In genomic region chr17:63699638-63700527, GRCh38 we compare ENCODE assay signal across 8 cellular contexts. TPM values are rescaled to one million over a fixed set of nuclear protein-coding genes. Genes with fewer than 3 reads are reported as not detected.
DNase-seq lines count a peak whose midpoint lies in the region; ATAC-seq and TF ChIP-seq lines count a peak whose summit lies in the region.

Gene LIMD2 (minus strand): TSS chr17:63700125. CDS start chr17:63699298, 827 bp downstream.

- no peak for ATAC-seq in GM21717 (IDR thresholded peaks at IDR 0.05; ENCODE audit: unreplicated experiment)

- no peaks in the 10 kb centered on the region for H3K9me3 ChIP-seq in duodenal mucosa (ENCODE audit: control insufficient read depth in 1 of 2, low read length in 2 of 2)

- peaks cover 11 to 44% of the 10 kb centered on the region in 2 donors for H3K4me1 ChIP-seq in duodenal mucosa (ENCODE audit: control insufficient read depth in 1 of 2, insufficient read depth in 2 of 2, low read length in 2 of 2)

- H3K27ac ChIP-seq in duodenal mucosa (ENCODE audit: low read depth, low read length), result peak within 1 kb of the TSS; percentile 58

- no peaks in the 10 kb centered on the region for H3K27me3 ChIP-seq in duodenal mucosa (ENCODE audit: control insufficient read depth in 1 of 2, insufficient read depth in 2 of 2, low read length in 2 of 2)

- H3K36me3 ChIP-seq in duodenal mucosa (ENCODE audit: control insufficient read depth in 1 of 2, insufficient read depth in 2 of 2, low read length in 2 of 2), result peaks cover 11 to 15% of the 10 kb centered on the region in 2 donors

- H3K4me3 ChIP-seq in HFF-Myc (replicated peaks; ENCODE audit: low read depth, low read length) (peak within 1 kb of the TSS; percentile 42), duodenal mucosa (ENCODE audit: low read depth in 1 of 2, low read length in 2 of 2) (peak within 1 kb of the TSS; percentile 55 to 62)

- peak; percentile 74 for DNase-seq in Daoy (ENCODE audit: low read depth)
- no peak for DNase-seq in HFF-Myc (ENCODE audit: extremely low read depth, low read depth)
- peak; percentile 75 for DNase-seq in NCI-H2171 (lab: John Stamatoyannopoulos, UW)
- DNase-seq in activated CD4-positive, alpha-beta T cell treated with anti-CD3 and anti-CD28 coated beads, Interleukin-2, amount 50 U/mL, for 24 hours (ENCODE audit: low read depth in 1 of 2, low spot score in 1 of 2), result peak; percentile 55 to 64
- DNase-seq in mesenteric fat pad (ENCODE audit: low spot score), result no peak
- peak; percentile 72 to 74 for DNase-seq in stimulated activated CD8-positive, alpha-beta memory T cell treated with anti-CD3 and anti-CD28 coated beads, Interleukin-15, amount 100 ng/mL, for 48 hours (ENCODE audit: low read depth in 2 of 2)

- H3K9ac ChIP-seq in duodenal mucosa (ENCODE audit: low read depth in 1 of 2, low read length in 2 of 2), result peak within 1 kb of the TSS; percentile 43 to 73

- TF ChIP-seq CTCF in HFF-Myc (IDR thresholded peaks at IDR 0.05; ENCODE audit: low read depth, low read length, missing control alignments), result no peak

RNA-seq across cellular contexts. Expression of gene LIMD2, which starts in this region (rescaled TPM):
- 32.3 and 41.7 TPM in 2 replicates for total RNA-seq in Daoy (2014; rRNA removed; shearing (Covaris generic))
- 11.3 TPM for total RNA-seq in mesenteric fat pad

Comparison
In these comparisons a context has a peak if more than half of its experiments do, and no peak if none do; other contexts are left out.
1. DNase-seq: peak in Daoy (single experiment), NCI-H2171 (single experiment), activated CD4-positive, alpha-beta T cell treated with anti-CD3 and anti-CD28 coated beads, Interleukin-2, amount 50 U/mL, for 24 hours (2 of 2) and stimulated activated CD8-positive, alpha-beta memory T cell treated with anti-CD3 and anti-CD28 coated beads, Interleukin-15, amount 100 ng/mL, for 48 hours (2 of 2); none in HFF-Myc (single experiment) and mesenteric fat pad (single experiment).